11 cellular contexts compared by ENCODE assay signal in the genomic region with DNA sequence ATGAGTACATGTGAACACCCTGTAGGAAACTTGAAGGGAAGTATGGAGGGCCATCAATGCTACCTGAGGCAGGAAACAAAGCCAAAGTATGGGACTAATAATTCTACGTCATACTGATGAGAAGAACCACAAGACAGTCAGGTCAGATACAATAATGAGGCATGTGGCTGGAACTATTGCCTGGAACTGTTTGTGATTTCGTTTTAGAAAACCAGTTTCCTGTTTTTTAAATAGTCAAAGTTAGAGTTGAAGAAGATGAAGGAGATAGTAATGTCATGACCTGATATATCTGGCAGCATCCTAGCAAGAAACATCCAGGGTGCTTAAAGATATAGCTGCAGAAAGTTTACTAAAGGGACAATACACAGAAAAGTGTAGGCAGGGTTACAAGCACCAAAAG.
DNase-seq lines count a peak whose midpoint lies in the region; ATAC-seq, FAIRE-seq and TF ChIP-seq lines count a peak whose summit lies in the region.
"Had no signal": no experiment of that assay in that cellular context is flagged by ENCODE, and none has a peak within 500 bp of the region (broad histone marks: within the 10 kb centered on the region; RNA-seq: fewer than 3 reads in every experiment).

No MANE protein-coding gene starts in this region.

- TF ChIP-seq POLR2A in GM12892 (IDR thresholded peaks at IDR 0.05; ENCODE audit: low read depth, low read length): no peak

- H3K36me3 Mint-ChIP-seq in naive thymus-derived CD4-positive, alpha-beta T cell: peaks cover 0 to 34% (median 0%) of the 10 kb centered on the region in 5 donors

- H3K4me3 ChIP-seq in OCI-LY3 (ENCODE audit: low read length): no peak overlapping the region
- peak overlapping the region; percentile 1 for H3K4me3 ChIP-seq in naive thymus-derived CD4-positive, alpha-beta T cell (ENCODE audit: low read length)

- no peaks in the 10 kb centered on the region for H3K9me3 ChIP-seq in OCI-LY3 (ENCODE audit: insufficient read depth, low read length)
- H3K9me3 ChIP-seq in naive thymus-derived CD4-positive, alpha-beta T cell (ENCODE audit: control insufficient read depth in 2 of 3, low read length in 3 of 3): no peaks in the 10 kb centered on the region
- H3K9me3 ChIP-seq: Caco-2 had no signal

- no peaks in the 10 kb centered on the region for H3K79me2 ChIP-seq in OCI-LY3 (ENCODE audit: low read length)

- no peak overlapping the region for H3K9ac ChIP-seq in OCI-LY3 (ENCODE audit: low read length)

- intact Hi-C loops in naive thymus-derived CD4-positive, alpha-beta T cell (cut with micrococcal nuclease): loop anchor here in 1 of 2 donors (1.0 to 2.0 kb wide), 3 partner anchors 16 to 302 kb away; a partner anchor contains a TSS

- peak overlapping the region; percentile 48 to 76 (median 64) for H3K4me3 Mint-ChIP-seq in naive thymus-derived CD4-positive, alpha-beta T cell

- DNase-seq in GM12892 (ENCODE audit: insufficient read length) (no peak), DMS 273 (lab: John Stamatoyannopoulos, UW; ENCODE audit: unreplicated experiment) (no peak)
- peak in 4 of 9 donors; percentile 24 to 50 (median 38) for DNase-seq in naive thymus-derived CD4-positive, alpha-beta T cell
- no peak for DNase-seq in stimulated activated CD4-positive, alpha-beta T cell treated with anti-CD3 and anti-CD28 coated beads, Interleukin-1b, Interleukin-23, amount 100 ng/mL, for 48 hours
- DNase-seq in stimulated activated CD4-positive, alpha-beta T cell treated with anti-CD3 and anti-CD28 coated beads, Interleukin-4, amount 100 ng/mL, for 24 hours: no peak
- DNase-seq: activated effector memory CD4-positive, alpha-beta T cell treated with anti-CD3 and anti-CD28 coated beads, Interleukin-2, amount 50 U/mL, for 16 hours; Caco-2; NCI-H1092 treated with DMSO at 0.1 percent for 48 hours; stimulated activated CD4-positive, alpha-beta T cell treated with anti-CD3 and anti-CD28 coated beads, Interleukin-4, amount 100 ng/mL, for 1 hour had no signal

- H3K4me1 ChIP-seq in OCI-LY3 (ENCODE audit: low read length): peaks cover 66% of the 10 kb centered on the region
- peaks cover 53 to 83% of the 10 kb centered on the region in 2 donors for H3K4me1 ChIP-seq in naive thymus-derived CD4-positive, alpha-beta T cell (ENCODE audit: control insufficient read depth in 2 of 2, insufficient read depth in 2 of 2, low read length in 2 of 2)
- H3K4me1 ChIP-seq: Caco-2 had no signal

- CTCF ChIA-PET in naive thymus-derived CD4-positive, alpha-beta T cell (lab: Charles Lee): interaction anchor here (0.9 kb wide), 2 partner anchors 11 to 15 kb away, joined by 3 to 4 read pairs; no protein-coding TSS in a partner anchor

- TF ChIP-seq CTCF in OCI-LY3 (IDR thresholded peaks at IDR 0.05; ENCODE audit: low read depth, low read length): no peak

- no peaks in the 10 kb centered on the region for H3K36me3 ChIP-seq in OCI-LY3 (replicated peaks; ENCODE audit: low read depth, low read length)
- H3K36me3 ChIP-seq in naive thymus-derived CD4-positive, alpha-beta T cell (ENCODE audit: control insufficient read depth in 2 of 3, insufficient read depth in 3 of 3, low read length in 3 of 3): no peaks in the 10 kb centered on the region

- no peak overlapping the region for H3K27ac ChIP-seq in OCI-LY3 (ENCODE audit: low read length)
- no peak overlapping the region for H3K27ac ChIP-seq in naive thymus-derived CD4-positive, alpha-beta T cell (ENCODE audit: low read depth, low read length)

- H3K4me2 ChIP-seq in OCI-LY3 (ENCODE audit: low read length): no peak overlapping the region

- H4K20me1 ChIP-seq in OCI-LY3 (ENCODE audit: insufficient read depth, low read length): no peaks in the 10 kb centered on the region

- H3K27me3 Mint-ChIP-seq in naive thymus-derived CD4-positive, alpha-beta T cell: no peaks in the 10 kb centered on the region

- H2AFZ ChIP-seq in OCI-LY3 (ENCODE audit: low read depth, low read length): peak overlapping the region; percentile 31; the same call in 1 of the 2 replicates

- peak; percentile 41 for ATAC-seq in GM21528 (IDR thresholded peaks at IDR 0.05; ENCODE audit: low FRiP score, unreplicated experiment)
- no peak for ATAC-seq in naive thymus-derived CD4-positive, alpha-beta T cell

- H3K27ac Mint-ChIP-seq in naive thymus-derived CD4-positive, alpha-beta T cell: peak overlapping the region; percentile 63 to 95 (median 85)

- FAIRE-seq in GM12892 (lab: Jason Lieb, UNC): peak; percentile 36

- H3K27me3 ChIP-seq in OCI-LY3 (ENCODE audit: low read depth, low read length): no peaks in the 10 kb centered on the region
- H3K27me3 ChIP-seq in naive thymus-derived CD4-positive, alpha-beta T cell (ENCODE audit: control insufficient read depth in 2 of 2, insufficient read depth in 2 of 2, low read length in 2 of 2): no peaks in the 10 kb centered on the region

- peaks cover 0 to 9% (median 0%) of the 10 kb centered on the region in 11 donors for H3K9me3 Mint-ChIP-seq in naive thymus-derived CD4-positive, alpha-beta T cell

- POLR2A ChIA-PET in naive thymus-derived CD4-positive, alpha-beta T cell (lab: Charles Lee): interaction anchor here (2.8 kb wide), 1 partner anchor 302 kb away, joined by 15 read pairs; a partner anchor contains a TSS

- H3K4me1 Mint-ChIP-seq in naive thymus-derived CD4-positive, alpha-beta T cell: peaks cover 78 to 100% (median 95%) of the 10 kb centered on the region in 7 donors
